In the genomic region with DNA sequence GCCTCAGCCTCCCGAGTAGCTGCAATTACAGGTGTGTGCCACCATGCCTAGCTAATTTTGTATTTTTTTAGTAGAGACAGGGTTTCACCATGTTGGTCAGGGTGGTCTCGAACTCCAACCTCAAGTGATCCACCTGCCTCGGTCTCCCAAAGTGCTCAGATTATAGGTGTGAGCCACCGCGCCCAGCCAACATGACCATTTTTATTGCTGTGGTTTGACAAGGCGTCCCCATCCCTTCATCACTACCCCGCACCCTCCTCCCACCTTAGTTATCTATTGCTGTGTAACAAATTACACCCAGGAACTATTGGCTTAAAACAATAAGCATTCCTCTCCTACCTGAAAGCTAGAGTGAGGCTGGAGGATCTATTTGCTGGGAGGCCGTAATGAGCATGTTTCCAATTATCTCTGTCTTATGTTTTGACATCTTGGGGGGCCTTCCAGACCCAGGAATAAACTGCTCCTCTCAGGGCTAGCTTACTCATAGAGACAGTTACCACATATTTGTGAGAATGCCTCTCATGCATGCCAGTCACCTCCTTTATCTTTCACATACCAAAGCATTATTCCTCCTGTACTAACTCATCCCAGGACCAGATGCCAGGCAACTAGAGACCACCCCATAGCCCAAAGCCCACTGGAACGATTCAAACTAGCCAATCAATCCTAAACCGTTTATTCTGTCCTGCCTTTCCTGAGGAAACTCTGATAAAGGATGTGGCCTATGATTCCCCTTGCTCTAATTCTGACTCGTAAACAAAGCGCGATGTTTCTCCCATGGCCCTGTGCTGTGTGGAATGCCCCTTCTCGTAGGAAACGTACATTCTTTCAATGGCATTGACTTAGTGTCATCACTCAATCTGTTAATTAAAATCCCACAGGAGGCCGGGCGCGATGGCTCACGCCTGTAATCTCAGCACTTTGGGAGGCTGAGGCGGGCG, we compare ENCODE assay signal across 9 cellular contexts. TPM values are rescaled to one million over a fixed set of nuclear protein-coding genes. Genes with fewer than 3 reads are reported as not detected.
A peak's percentile ranks its signal among the peaks of the same experiment; 100 is the strongest.
DNase-seq lines count a peak whose midpoint lies in the region; ATAC-seq and TF ChIP-seq lines count a peak whose summit lies in the region.
"Had no signal": no experiment of that assay in that cellular context is flagged by ENCODE, and none has a peak within 500 bp of the region (broad histone marks: within the 10 kb centered on the region; RNA-seq: fewer than 3 reads in every experiment).

No MANE protein-coding gene starts in this region.

- no peaks in the 10 kb centered on the region for H3K9me3 Mint-ChIP-seq in CD4-positive, CD25-positive, alpha-beta regulatory T cell
- no peaks in the 10 kb centered on the region for H3K9me3 Mint-ChIP-seq in central memory CD8-positive, alpha-beta T cell
- no peaks in the 10 kb centered on the region for H3K9me3 Mint-ChIP-seq in mesothelial cell of epicardium
- no peaks in the 10 kb centered on the region for H3K9me3 Mint-ChIP-seq in stimulated activated memory B cell treated with anti-CD40 and anti-IgM and Interleukin-4, amounts not matched to agents 10 μg/mL and 1 μg/mL and 100 μg/mL, for 72 hours

- TF ChIP-seq CTCF in mesothelial cell of epicardium (IDR thresholded peaks at IDR 0.05; ENCODE audit: unreplicated experiment): no peak

- no peaks in the 10 kb centered on the region for H3K9me3 ChIP-seq in CD4-positive, CD25-positive, alpha-beta regulatory T cell (ENCODE audit: control insufficient read depth in 2 of 2, low read length in 2 of 2)

- H3K36me3 Mint-ChIP-seq in CD4-positive, CD25-positive, alpha-beta regulatory T cell: peaks cover 10% of the 10 kb centered on the region
- peaks cover 27% of the 10 kb centered on the region for H3K36me3 Mint-ChIP-seq in central memory CD8-positive, alpha-beta T cell (ENCODE audit: insufficient read depth)
- peaks cover under 1% of the 10 kb centered on the region for H3K36me3 Mint-ChIP-seq in mesothelial cell of epicardium
- peaks cover 11% of the 10 kb centered on the region for H3K36me3 Mint-ChIP-seq in stimulated activated memory B cell treated with anti-CD40 and anti-IgM and Interleukin-4, amounts not matched to agents 10 μg/mL and 1 μg/mL and 100 μg/mL, for 72 hours

- H3K4me3 Mint-ChIP-seq in CD4-positive, CD25-positive, alpha-beta regulatory T cell: no peak overlapping the region
- H3K4me3 Mint-ChIP-seq in central memory CD8-positive, alpha-beta T cell: no peak overlapping the region
- H3K4me3 Mint-ChIP-seq in mesothelial cell of epicardium: no peak overlapping the region
- H3K4me3 Mint-ChIP-seq in stimulated activated memory B cell treated with anti-CD40 and anti-IgM and Interleukin-4, amounts not matched to agents 10 μg/mL and 1 μg/mL and 100 μg/mL, for 72 hours: no peak overlapping the region

- H3K27ac Mint-ChIP-seq in CD4-positive, CD25-positive, alpha-beta regulatory T cell: peak overlapping the region; percentile 26 to 90 (median 83)
- peak overlapping the region; percentile 29 for H3K27ac Mint-ChIP-seq in central memory CD8-positive, alpha-beta T cell (ENCODE audit: low read depth)
- H3K27ac Mint-ChIP-seq in mesothelial cell of epicardium: peak overlapping the region; percentile 62
- no peak overlapping the region for H3K27ac Mint-ChIP-seq in stimulated activated memory B cell treated with anti-CD40 and anti-IgM and Interleukin-4, amounts not matched to agents 10 μg/mL and 1 μg/mL and 100 μg/mL, for 72 hours

- no peak overlapping the region for H3K4me3 ChIP-seq in CD4-positive, CD25-positive, alpha-beta regulatory T cell (ENCODE audit: low read depth, low read length)

- peaks cover 18% of the 10 kb centered on the region for H3K36me3 ChIP-seq in CD4-positive, CD25-positive, alpha-beta regulatory T cell (ENCODE audit: control insufficient read depth, insufficient read depth, low read length)

- H3K4me1 Mint-ChIP-seq in CD4-positive, CD25-positive, alpha-beta regulatory T cell: peaks cover 0 to 27% (median 10%) of the 10 kb centered on the region in 4 donors
- peaks cover 10% of the 10 kb centered on the region for H3K4me1 Mint-ChIP-seq in central memory CD8-positive, alpha-beta T cell
- peaks cover 14% of the 10 kb centered on the region for H3K4me1 Mint-ChIP-seq in mesothelial cell of epicardium
- H3K4me1 Mint-ChIP-seq in stimulated activated memory B cell treated with anti-CD40 and anti-IgM and Interleukin-4, amounts not matched to agents 10 μg/mL and 1 μg/mL and 100 μg/mL, for 72 hours: peaks cover 17% of the 10 kb centered on the region

- H3K27me3 ChIP-seq in CD4-positive, CD25-positive, alpha-beta regulatory T cell (ENCODE audit: control insufficient read depth, insufficient read depth, low read length): no peaks in the 10 kb centered on the region

- peaks cover 7% of the 10 kb centered on the region for H3K4me1 ChIP-seq in CD4-positive, CD25-positive, alpha-beta regulatory T cell (ENCODE audit: control insufficient read depth, insufficient read depth, low read length, poor library complexity, severe bottlenecking)

- ATAC-seq in CD4-positive, CD25-positive, alpha-beta regulatory T cell (ENCODE audit: low read depth in 2 of 2): no peak
- no peak for ATAC-seq in central memory CD8-positive, alpha-beta T cell (replicated peaks; ENCODE audit: extremely low read depth, poor library complexity, severe bottlenecking)
- ATAC-seq in stimulated activated memory B cell treated with anti-CD40 and anti-IgM and Interleukin-4, amounts not matched to agents 10 μg/mL and 1 μg/mL and 100 μg/mL, for 72 hours: no peak
- no peak for ATAC-seq in GM18502 (IDR thresholded peaks at IDR 0.05; ENCODE audit: poor library complexity, unreplicated experiment)

- H3K27ac ChIP-seq in CD4-positive, CD25-positive, alpha-beta regulatory T cell (ENCODE audit: insufficient read depth, low read length, poor library complexity, severe bottlenecking): no peak overlapping the region

- DNase-seq in CD4-positive, CD25-positive, alpha-beta regulatory T cell: no peak
- peak; percentile 62 for DNase-seq in HT1080 (ENCODE audit: low read depth)
- DNase-seq in central memory CD8-positive, alpha-beta T cell (ENCODE audit: low spot score in 2 of 2): no peak
- DNase-seq in mesothelial cell of epicardium (ENCODE audit: low spot score in 2 of 2, unreplicated experiment in 2 of 2): no peak
- DNase-seq in MV-4-11 (lab: John Stamatoyannopoulos, UW): no peak
- no peak for DNase-seq in CD1c-positive myeloid dendritic cell (ENCODE audit: extremely low spot score)
- DNase-seq: stimulated activated CD4-positive, alpha-beta T cell treated with anti-CD3 and anti-CD28 coated beads, Interleukin-4, amount 100 ng/mL, for 24 hours had no signal

- H3K27me3 Mint-ChIP-seq in CD4-positive, CD25-positive, alpha-beta regulatory T cell: no peaks in the 10 kb centered on the region
- no peaks in the 10 kb centered on the region for H3K27me3 Mint-ChIP-seq in central memory CD8-positive, alpha-beta T cell
- H3K27me3 Mint-ChIP-seq in mesothelial cell of epicardium (ENCODE audit: low read depth): no peaks in the 10 kb centered on the region
- H3K27me3 Mint-ChIP-seq in stimulated activated memory B cell treated with anti-CD40 and anti-IgM and Interleukin-4, amounts not matched to agents 10 μg/mL and 1 μg/mL and 100 μg/mL, for 72 hours: no peaks in the 10 kb centered on the region

RNA-seq across cellular contexts. Expression of a gene that starts 19.4 kb away (rescaled TPM):
- 159 TPM for total RNA-seq in CD4-positive, CD25-positive, alpha-beta regulatory T cell
- 100 to 1,000 TPM; 303 to 341 (median 316) TPM for polyA plus RNA-seq in CD4-positive, CD25-positive, alpha-beta regulatory T cell
- 229 and 305 TPM in 2 replicates for total RNA-seq in HT1080 (2014; rRNA removed; shearing (Covaris generic))
- 264 and 271 TPM in 2 replicates for polyA plus RNA-seq in HT1080 (2015; cell fraction: cytosol; rRNA removed)
- polyA plus RNA-seq in HT1080 (2015; cell fraction: nucleus; rRNA removed): 113 and 122 TPM in 2 replicates
- 110 to 116 TPM (median 115 TPM) in 3 replicates for total RNA-seq in mesothelial cell of epicardium

RNA-seq across cellular contexts. Expression of a gene that starts 30.1 kb away (rescaled TPM):
- total RNA-seq in CD4-positive, CD25-positive, alpha-beta regulatory T cell: 106 TPM
- polyA plus RNA-seq in CD4-positive, CD25-positive, alpha-beta regulatory T cell: 100 to 1,000 TPM; 175 to 288 (median 253) TPM
- 1.4 and 2.4 TPM in 2 replicates for total RNA-seq in HT1080 (2014; rRNA removed; shearing (Covaris generic))
- 3.3 and 4.7 TPM in 2 replicates for polyA plus RNA-seq in HT1080 (2015; cell fraction: cytosol; rRNA removed)
- polyA plus RNA-seq in HT1080 (2015; cell fraction: nucleus; rRNA removed): 3.5 and 4.9 TPM in 2 replicates
- total RNA-seq in mesothelial cell of epicardium: 0.38 to 2.1 TPM (median 1.3 TPM) in 3 replicates

RNA-seq across cellular contexts. Expression of a gene that starts 48.1 kb away (rescaled TPM):
- total RNA-seq in CD4-positive, CD25-positive, alpha-beta regulatory T cell: 167 TPM
- polyA plus RNA-seq in CD4-positive, CD25-positive, alpha-beta regulatory T cell: 100 to 1,000 TPM; 413 to 484 (median 460) TPM
- 596 and 601 TPM in 2 replicates for total RNA-seq in HT1080 (2014; rRNA removed; shearing (Covaris generic))
- 464 and 469 TPM in 2 replicates for polyA plus RNA-seq in HT1080 (2015; cell fraction: cytosol; rRNA removed)
- 686 and 784 TPM in 2 replicates for polyA plus RNA-seq in HT1080 (2015; cell fraction: nucleus; rRNA removed)
- 216 to 221 TPM (median 221 TPM) in 3 replicates for total RNA-seq in mesothelial cell of epicardium

RNA-seq across cellular contexts. Expression of a gene that starts 48.4 kb away (rescaled TPM):
- total RNA-seq in CD4-positive, CD25-positive, alpha-beta regulatory T cell: 30.5 TPM
- 10 to 100 TPM in 3 of 4 donors, 1 to 10 TPM in 1; 8.6 to 22.8 (median 15.5) TPM for polyA plus RNA-seq in CD4-positive, CD25-positive, alpha-beta regulatory T cell
- 71.2 and 102 TPM in 2 replicates for total RNA-seq in HT1080 (2014; rRNA removed; shearing (Covaris generic))
- 30.9 and 32.6 TPM in 2 replicates for polyA plus RNA-seq in HT1080 (2015; cell fraction: cytosol; rRNA removed)
- 37.8 and 38.0 TPM in 2 replicates for polyA plus RNA-seq in HT1080 (2015; cell fraction: nucleus; rRNA removed)
- 35.4 to 37.5 TPM (median 36.7 TPM) in 3 replicates for total RNA-seq in mesothelial cell of epicardium

Comparison
In these comparisons a context has a peak if more than half of its experiments do, and no peak if none do; other contexts are left out.
1. RNA of a gene that starts 30.1 kb away (total RNA-seq): 106 TPM in CD4-positive, CD25-positive, alpha-beta regulatory T cell (single experiment); 1.4 to 2.4 TPM in HT1080 and 0.38 to 2.1 TPM in mesothelial cell of epicardium; every median in the first group is over 10 times any median in the second.